In genomic region chr9:128136816-128137793, GRCh38 we compare ENCODE assay signal across 14 cellular contexts. TPM values are rescaled to one million over a fixed set of nuclear protein-coding genes. Genes with fewer than 3 reads are reported as not detected.
DNase-seq lines count a peak whose midpoint lies in the region; ATAC-seq, FAIRE-seq and TF ChIP-seq lines count a peak whose summit lies in the region.
"Had no signal": no experiment of that assay in that cellular context is flagged by ENCODE, and none has a peak within 500 bp of the region (broad histone marks: within the 10 kb centered on the region; RNA-seq: fewer than 3 reads in every experiment).

No MANE protein-coding gene starts in this region.

- H4K91ac ChIP-seq in trophoblast cell (ENCODE audit: low read depth, low read length): no peak overlapping the region

- no peak overlapping the region for H2BK5ac ChIP-seq in trophoblast cell (ENCODE audit: low read depth, low read length, poor library complexity)

- no peaks in the 10 kb centered on the region for H3K79me2 ChIP-seq in fibroblast of lung (ENCODE audit: control insufficient read depth, insufficient read depth, low read length)
- no peaks in the 10 kb centered on the region for H3K79me2 ChIP-seq in trophoblast cell (ENCODE audit: control insufficient read depth, insufficient read depth, low read length, poor library complexity)
- H3K79me2 ChIP-seq: parathyroid adenoma had no signal

- in situ Hi-C loops in GM13976 (cut with MboI; ENCODE audit: low sequenced_read_pairs, unreplicated experiment): no loop called here

- H3K4me1 ChIP-seq in fibroblast of lung (ENCODE audit: control insufficient read depth, extremely low read depth, insufficient read depth, low read length) (no peaks in the 10 kb centered on the region), psoas muscle (no peaks in the 10 kb centered on the region), trophoblast cell (ENCODE audit: control insufficient read depth in 1 of 2, insufficient read depth in 2 of 2, low read length in 2 of 2) (no peaks in the 10 kb centered on the region)
- H3K4me1 ChIP-seq: parathyroid adenoma had no signal

- 87 to 92% (median 92%) methylated on average over 18 of the region's 18 CpGs for WGBS in psoas muscle, 3 donors
- WGBS in trophoblast cell (ENCODE audit: extremely low coverage, insufficient coverage, insufficient read length): no CpG with 5 or more reads among the region's 18 CpGs

- ATAC-seq in psoas muscle (no peak), GM19351 (IDR thresholded peaks at IDR 0.05; ENCODE audit: unreplicated experiment) (no peak)

- H3K4me3 ChIP-seq in fibroblast of lung (replicated peaks in 1 of 4; ENCODE audit: control extremely low read depth in 1 of 4, insufficient read depth in 1 of 4, low read depth in 3 of 4, low read length in 4 of 4) (no peak overlapping the region), psoas muscle (no peak overlapping the region), trophoblast cell (ENCODE audit: low read depth, low read length) (no peak overlapping the region)
- H3K4me3 ChIP-seq: thoracic aorta had no signal

- intact Hi-C loops in psoas muscle (cut with DNase I): no loop called here

- no peak overlapping the region for H3K9ac ChIP-seq in fibroblast of lung (ENCODE audit: insufficient read depth, low read length)
- H3K9ac ChIP-seq in trophoblast cell (ENCODE audit: low read length): no peak overlapping the region
- H3K9ac ChIP-seq: parathyroid adenoma had no signal

- H2AFZ ChIP-seq in fibroblast of lung (ENCODE audit: low read length) (no peak overlapping the region), trophoblast cell (ENCODE audit: insufficient read depth, low read length, poor library complexity) (no peak overlapping the region)
- H2AFZ ChIP-seq: parathyroid adenoma had no signal

- peak; percentile 87 for FAIRE-seq in RCC 7860 (lab: Jason Lieb, UNC)
- FAIRE-seq: frontal cortex, GM18507 had no signal

- H2BK120ac ChIP-seq in trophoblast cell (ENCODE audit: insufficient read depth, low read length, poor library complexity): no peak overlapping the region

- H3K18ac ChIP-seq in trophoblast cell (ENCODE audit: low read length): no peak overlapping the region

- DNase-seq in GM13976 (ENCODE audit: low spot score): peak; percentile 6
- DNase-seq in RCC 7860 (ENCODE audit: low spot score): peak; percentile 88
- peak; percentile 66 to 94 for DNase-seq in fibroblast of lung (ENCODE audit: low read depth in 2 of 2)
- DNase-seq in psoas muscle: peak; percentile 3 to 24
- DNase-seq in Ammon's horn (ENCODE audit: low spot score): no peak
- DNase-seq in trophoblast cell: no peak
- DNase-seq in COLO829 (ENCODE audit: low spot score): no peak
- DNase-seq: DMS 273 treated with DMSO at 0.1 percent for 48 hours, NCI-H2029 treated with DMSO at 0.1 percent for 48 hours had no signal

- H3K14ac ChIP-seq in trophoblast cell (ENCODE audit: low read length): no peak overlapping the region

- no peak for TF ChIP-seq CTCF in GM13976 (IDR thresholded peaks at IDR 0.05; ENCODE audit: borderline replicate concordance, control extremely low read depth, extremely low read depth, insufficient read depth, missing control alignments)
- TF ChIP-seq CTCF in fibroblast of lung (conservative IDR thresholded peaks at IDR 0.05 in 1 of 2, IDR thresholded peaks at IDR 0.05 in 1 of 2; ENCODE audit: low read depth in 1 of 2, low read length in 2 of 2): no peak
- TF ChIP-seq CTCF in psoas muscle (IDR thresholded peaks at IDR 0.05): no peak

- H3K79me1 ChIP-seq in trophoblast cell (ENCODE audit: low read length): no peaks in the 10 kb centered on the region

- no peak overlapping the region for H3K23ac ChIP-seq in trophoblast cell (ENCODE audit: low read length)

- no peak overlapping the region for H2BK12ac ChIP-seq in trophoblast cell (ENCODE audit: low read length)

- H4K8ac ChIP-seq in trophoblast cell (ENCODE audit: low read depth, low read length): no peak overlapping the region

- no peak overlapping the region for H4K12ac ChIP-seq in trophoblast cell (ENCODE audit: low read depth, low read length)

- H3K9me3 ChIP-seq in fibroblast of lung (ENCODE audit: control insufficient read depth, insufficient read depth, low read depth, low read length) (no peaks in the 10 kb centered on the region), psoas muscle (no peaks in the 10 kb centered on the region), trophoblast cell (ENCODE audit: insufficient read depth, low read depth, low read length) (no peaks in the 10 kb centered on the region)
- H3K9me3 ChIP-seq: thoracic aorta had no signal

- H3K36me3 ChIP-seq in fibroblast of lung (ENCODE audit: control insufficient read depth, insufficient read depth, low read length) (no peaks in the 10 kb centered on the region), psoas muscle (ENCODE audit: insufficient read depth in 1 of 2, low read depth in 1 of 2) (no peaks in the 10 kb centered on the region), trophoblast cell (ENCODE audit: control insufficient read depth in 1 of 2, insufficient read depth in 2 of 2, low read length in 2 of 2) (no peaks in the 10 kb centered on the region)
- H3K36me3 ChIP-seq: thoracic aorta had no signal

- peaks cover 14% of the 10 kb centered on the region for H3K27me3 ChIP-seq in fibroblast of lung (ENCODE audit: control insufficient read depth, insufficient read depth, low read length)
- no peaks in the 10 kb centered on the region for H3K27me3 ChIP-seq in psoas muscle (ENCODE audit: insufficient read depth in 3 of 3, low read length in 2 of 3)
- H3K27me3 ChIP-seq in trophoblast cell (ENCODE audit: insufficient read depth, low read length): no peaks in the 10 kb centered on the region

- no peak overlapping the region for H3K4ac ChIP-seq in trophoblast cell (ENCODE audit: low read depth, low read length)

- H3K27ac ChIP-seq in fibroblast of lung (ENCODE audit: insufficient read depth, low read length) (no peak overlapping the region), psoas muscle (no peak overlapping the region), trophoblast cell (ENCODE audit: low read depth, low read length) (no peak overlapping the region)
- H3K27ac ChIP-seq: parathyroid adenoma, thoracic aorta had no signal

- H4K20me1 ChIP-seq in fibroblast of lung (ENCODE audit: control insufficient read depth, extremely low read depth, insufficient read depth, low read length): no peaks in the 10 kb centered on the region

- H2AK5ac ChIP-seq in trophoblast cell (ENCODE audit: low read length): no peak overlapping the region

- H3K4me2 ChIP-seq in fibroblast of lung (ENCODE audit: extremely low read depth, insufficient read depth, low read length): no peak overlapping the region
- H3K4me2 ChIP-seq in trophoblast cell (ENCODE audit: low read length): no peak overlapping the region

RNA-seq across cellular contexts. Expression of gene PTGES2, which starts 9.6 kb away (rescaled TPM):
- total RNA-seq in fibroblast of lung: 57.3 and 57.6 TPM in 2 replicates
- 44.8 and 60.7 TPM in 2 replicates for polyA plus RNA-seq in fibroblast of lung
- polyA plus RNA-seq in fibroblast of lung (2012): 47.2 and 75.5 TPM in 2 replicates
- polyA minus RNA-seq in fibroblast of lung (ENCODE audit: low replicate concordance): 38.8 and 98.7 TPM in 2 replicates
- total RNA-seq in psoas muscle: 100 to 1,000 TPM; 102 to 150 (median 116) TPM
- 100 to 1,000 TPM in 2 of 3 donors, 10 to 100 TPM in 1; 61.2 to 134 (median 119) TPM for polyA plus RNA-seq in psoas muscle
- 24.0 and 25.6 TPM in 2 replicates for polyA plus RNA-seq in trophoblast cell (2013)

RNA-seq across cellular contexts. Expression of gene LCN2, which starts 12.1 kb away (rescaled TPM):
- total RNA-seq in fibroblast of lung (not detected in 2 replicates), psoas muscle (1 to 10 TPM in 2 of 4 donors, under 1 TPM in 1, not detected in 1; 0.47 to 2.1 (median 1.4) TPM)
- polyA plus RNA-seq in fibroblast of lung (not detected in 2 replicates), psoas muscle (under 1 TPM; 0.08 to 0.90 (median 0.69) TPM)
- not detected in 2 replicates for polyA plus RNA-seq in fibroblast of lung (2012)
- not detected in 2 replicates for polyA minus RNA-seq in fibroblast of lung (ENCODE audit: low replicate concordance)
- not detected in 2 replicates for polyA plus RNA-seq in trophoblast cell (2013)
- total RNA-seq: frontal cortex, thoracic aorta had no signal

RNA-seq across cellular contexts. Expression of gene BBLN, which starts 23.0 kb away (rescaled TPM):
- total RNA-seq in fibroblast of lung: 22.1 and 29.4 TPM in 2 replicates
- 23.8 TPM in 2 replicates for polyA plus RNA-seq in fibroblast of lung
- polyA plus RNA-seq in fibroblast of lung (2012): 46.5 and 66.7 TPM in 2 replicates
- 9.5 and 10.2 TPM in 2 replicates for polyA minus RNA-seq in fibroblast of lung (ENCODE audit: low replicate concordance)
- total RNA-seq in psoas muscle: 10 to 100 TPM; 14.0 to 21.3 (median 17.8) TPM
- 10 to 100 TPM; 23.1 to 36.2 (median 27.8) TPM for polyA plus RNA-seq in psoas muscle
- 57.0 and 59.5 TPM in 2 replicates for polyA plus RNA-seq in trophoblast cell (2013)

RNA-seq across cellular contexts. Expression of gene CIZ1, which starts 54.3 kb away (rescaled TPM):
- total RNA-seq in fibroblast of lung (21.3 and 27.2 TPM in 2 replicates), psoas muscle (100 to 1,000 TPM in 3 of 4 donors, 10 to 100 TPM in 1; 86.0 to 119 (median 109) TPM)
- polyA plus RNA-seq in fibroblast of lung (26.1 and 48.4 TPM in 2 replicates), psoas muscle (10 to 100 TPM; 36.2 to 84.7 (median 49.9) TPM)
- 71.3 and 119 TPM in 2 replicates for polyA plus RNA-seq in fibroblast of lung (2012)
- polyA minus RNA-seq in fibroblast of lung (ENCODE audit: low replicate concordance): 169 and 276 TPM in 2 replicates
- 103 and 112 TPM in 2 replicates for polyA plus RNA-seq in trophoblast cell (2013)

Comparison
In these comparisons a context has a peak if more than half of its experiments do, and no peak if none do; other contexts are left out.
1. DNase-seq: peak in GM13976 (single experiment), RCC 7860 (single experiment), fibroblast of lung (2 of 2) and psoas muscle (2 of 2); none in Ammon's horn (single experiment), trophoblast cell (0 of 2) and COLO829 (single experiment).